15 cellular contexts compared by ENCODE assay signal in the genomic region with DNA sequence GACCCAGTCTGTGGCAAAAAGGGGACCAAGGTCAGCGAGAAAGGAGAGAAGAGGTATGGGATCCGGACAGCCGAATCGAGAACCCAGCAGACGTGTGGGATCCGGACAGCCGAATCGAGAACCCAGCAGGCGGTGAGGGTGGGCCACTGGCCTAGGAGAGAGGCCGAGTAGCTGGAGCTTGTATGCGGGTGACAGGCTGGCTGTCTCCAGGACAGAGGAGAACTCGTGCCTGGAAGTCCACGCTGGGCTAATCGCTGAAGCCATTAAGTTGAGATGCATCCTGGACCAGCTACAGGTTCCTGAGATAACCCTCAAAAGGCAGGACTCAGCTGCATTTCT. TPM values are rescaled to one million over a fixed set of nuclear protein-coding genes. Genes with fewer than 3 reads are reported as not detected.
DNase-seq lines count a peak whose midpoint lies in the region; ATAC-seq lines count a peak whose summit lies in the region.
"Had no signal": no experiment of that assay in that cellular context is flagged by ENCODE, and none has a peak within 500 bp of the region (broad histone marks: within the 10 kb centered on the region; RNA-seq: fewer than 3 reads in every experiment).

No MANE protein-coding gene starts in this region.

- CTCF ChIA-PET in naive thymus-derived CD4-positive, alpha-beta T cell (lab: Charles Lee), result no interaction called here

- POLR2A ChIA-PET in naive thymus-derived CD4-positive, alpha-beta T cell (lab: Charles Lee), result interaction anchor here (2.1 kb wide), 1 partner anchor 31 kb away, joined by 10 read pairs; a partner anchor contains a TSS

- H3K4me1 ChIP-seq in esophagus (ENCODE audit: control insufficient read depth in 2 of 2, insufficient read depth in 2 of 2, low read length in 1 of 2), result peaks cover 16 to 44% of the 10 kb centered on the region in 2 donors
- peaks cover 46% of the 10 kb centered on the region in 2 donors for H3K4me1 ChIP-seq in naive thymus-derived CD4-positive, alpha-beta T cell (ENCODE audit: control insufficient read depth in 2 of 2, insufficient read depth in 2 of 2, low read length in 2 of 2)

- H3K36me3 ChIP-seq in esophagus (ENCODE audit: control insufficient read depth in 2 of 2, insufficient read depth in 2 of 2, low read length in 1 of 2), result peaks cover 0 to 3% of the 10 kb centered on the region in 2 donors
- H3K36me3 ChIP-seq in naive thymus-derived CD4-positive, alpha-beta T cell (ENCODE audit: control insufficient read depth in 2 of 3, insufficient read depth in 3 of 3, low read length in 3 of 3), result peaks cover 0 to 35% (median 1%) of the 10 kb centered on the region in 3 experiments

- no peaks in the 10 kb centered on the region for H3K9me3 Mint-ChIP-seq in stimulated activated naive CD8-positive, alpha-beta T cell treated with anti-CD3 and anti-CD28 coated beads, Interleukin-15, Interleukin-2, amounts not matched to agents 100 ng/mL and 50 ng/mL, for 24 hours
- no peaks in the 10 kb centered on the region for H3K9me3 Mint-ChIP-seq in naive thymus-derived CD4-positive, alpha-beta T cell

- no peaks in the 10 kb centered on the region for H3K9me3 ChIP-seq in esophagus (ENCODE audit: control insufficient read depth in 2 of 2, insufficient read depth in 1 of 2, low read depth in 1 of 2, low read length in 1 of 2)
- H3K9me3 ChIP-seq in naive thymus-derived CD4-positive, alpha-beta T cell (ENCODE audit: control insufficient read depth in 2 of 3, low read length in 3 of 3), result no peaks in the 10 kb centered on the region
- H3K9me3 ChIP-seq: ascending aorta had no signal

- no peak for DNase-seq in stimulated activated naive CD8-positive, alpha-beta T cell treated with anti-CD3 and anti-CD28 coated beads, Interleukin-15, Interleukin-2, amounts not matched to agents 100 U/mL and 50 U/mL, for 24 hours
- no peak for DNase-seq in naive thymus-derived CD4-positive, alpha-beta T cell
- DNase-seq in NCI-H146 treated with DMSO at 0.1 percent for 48 hours (lab: John Stamatoyannopoulos, UW; ENCODE audit: unreplicated experiment) (no peak), amygdala (lab: John Stamatoyannopoulos, UW) (no peak), nucleus accumbens (lab: John Stamatoyannopoulos, UW) (no peak)
- DNase-seq: activated CD8-positive, alpha-beta memory T cell treated with anti-CD3 and anti-CD28 coated beads, Interleukin-2, amount 50 U/mL, for 4 hours; DMS79; NCI-H1694; NCI-H82; SIG-M5 had no signal

- H3K27me3 ChIP-seq in esophagus (ENCODE audit: control insufficient read depth in 1 of 2, insufficient read depth in 2 of 2, low read length in 2 of 2), result no peaks in the 10 kb centered on the region
- H3K27me3 ChIP-seq in naive thymus-derived CD4-positive, alpha-beta T cell (ENCODE audit: control insufficient read depth in 2 of 2, insufficient read depth in 2 of 2, low read length in 2 of 2), result no peaks in the 10 kb centered on the region
- H3K27me3 ChIP-seq: ascending aorta had no signal

- H3K27ac ChIP-seq in esophagus (ENCODE audit: low read depth in 2 of 2, low read length in 1 of 2), result peak overlapping the region; percentile 61 to 82
- no peak overlapping the region for H3K27ac ChIP-seq in naive thymus-derived CD4-positive, alpha-beta T cell (ENCODE audit: low read depth, low read length)
- H3K27ac ChIP-seq: KMS-11 had no signal

- no peaks in the 10 kb centered on the region for H3K27me3 Mint-ChIP-seq in stimulated activated naive CD8-positive, alpha-beta T cell treated with anti-CD3 and anti-CD28 coated beads, Interleukin-15, Interleukin-2, amounts not matched to agents 100 ng/mL and 50 ng/mL, for 24 hours
- no peaks in the 10 kb centered on the region for H3K27me3 Mint-ChIP-seq in naive thymus-derived CD4-positive, alpha-beta T cell

- peak overlapping the region; percentile 71 for H3K4me3 Mint-ChIP-seq in stimulated activated naive CD8-positive, alpha-beta T cell treated with anti-CD3 and anti-CD28 coated beads, Interleukin-15, Interleukin-2, amounts not matched to agents 100 ng/mL and 50 ng/mL, for 24 hours
- H3K4me3 Mint-ChIP-seq in naive thymus-derived CD4-positive, alpha-beta T cell, result peak overlapping the region in 3 of 10 donors; percentile 47 to 60 (median 51)

- 78 to 80% methylated on average over 14 of the region's 14 CpGs for WGBS in esophagus, 2 donors

- intact Hi-C loops in naive thymus-derived CD4-positive, alpha-beta T cell (cut with micrococcal nuclease), result loop anchor here (10.0 kb wide), 2 partner anchors 1057 to 1487 kb away; a partner anchor contains a TSS

- peaks cover 67% of the 10 kb centered on the region for H3K4me1 Mint-ChIP-seq in stimulated activated naive CD8-positive, alpha-beta T cell treated with anti-CD3 and anti-CD28 coated beads, Interleukin-15, Interleukin-2, amounts not matched to agents 100 ng/mL and 50 ng/mL, for 24 hours (ENCODE audit: low read depth)
- peaks cover 42 to 75% (median 68%) of the 10 kb centered on the region in 7 donors for H3K4me1 Mint-ChIP-seq in naive thymus-derived CD4-positive, alpha-beta T cell

- ATAC-seq in stimulated activated naive CD8-positive, alpha-beta T cell treated with anti-CD3 and anti-CD28 coated beads, Interleukin-15, Interleukin-2, amounts not matched to agents 100 U/mL and 50 U/mL, for 24 hours, result no peak
- ATAC-seq in naive thymus-derived CD4-positive, alpha-beta T cell, result no peak
- ATAC-seq in GM21367 (IDR thresholded peaks at IDR 0.05; ENCODE audit: unreplicated experiment), result no peak

- no peak overlapping the region for H3K4me3 ChIP-seq in esophagus (ENCODE audit: low read depth in 1 of 2, low read length in 2 of 2)
- H3K4me3 ChIP-seq in naive thymus-derived CD4-positive, alpha-beta T cell (ENCODE audit: low read length), result no peak overlapping the region
- H3K4me3 ChIP-seq: ascending aorta had no signal

- H3K36me3 Mint-ChIP-seq in stimulated activated naive CD8-positive, alpha-beta T cell treated with anti-CD3 and anti-CD28 coated beads, Interleukin-15, Interleukin-2, amounts not matched to agents 100 ng/mL and 50 ng/mL, for 24 hours (ENCODE audit: low read depth), result peaks cover 26% of the 10 kb centered on the region
- peaks cover 0 to 15% (median 8%) of the 10 kb centered on the region in 5 donors for H3K36me3 Mint-ChIP-seq in naive thymus-derived CD4-positive, alpha-beta T cell

- H3K27ac Mint-ChIP-seq in stimulated activated naive CD8-positive, alpha-beta T cell treated with anti-CD3 and anti-CD28 coated beads, Interleukin-15, Interleukin-2, amounts not matched to agents 100 ng/mL and 50 ng/mL, for 24 hours, result peak overlapping the region; percentile 94
- H3K27ac Mint-ChIP-seq in naive thymus-derived CD4-positive, alpha-beta T cell, result peak overlapping the region in 6 of 9 donors; percentile 36 to 87 (median 75)

RNA-seq across cellular contexts. Expression of a gene that starts 6.0 kb away (rescaled TPM):
- polyA plus RNA-seq in esophagus, result 10 to 100 TPM in 1 of 2 donors, 1 to 10 TPM in 1; 8.7 to 13.4 TPM
- total RNA-seq in naive thymus-derived CD4-positive, alpha-beta T cell, result 100 to 1,000 TPM in 2 of 5 experiments, 10 to 100 TPM in 3; 55.8 to 138 (median 72.4) TPM
- 10 to 100 TPM; 40.4 to 66.7 TPM for polyA plus RNA-seq in naive thymus-derived CD4-positive, alpha-beta T cell

RNA-seq across cellular contexts. Expression of a gene that starts 30.4 kb away (rescaled TPM):
- 10 to 100 TPM; 15.1 to 17.4 TPM for polyA plus RNA-seq in esophagus
- total RNA-seq in naive thymus-derived CD4-positive, alpha-beta T cell, result 10 to 100 TPM; 37.5 to 50.1 (median 43.4) TPM
- 10 to 100 TPM; 18.6 to 25.3 TPM for polyA plus RNA-seq in naive thymus-derived CD4-positive, alpha-beta T cell
